In the genomic region with DNA sequence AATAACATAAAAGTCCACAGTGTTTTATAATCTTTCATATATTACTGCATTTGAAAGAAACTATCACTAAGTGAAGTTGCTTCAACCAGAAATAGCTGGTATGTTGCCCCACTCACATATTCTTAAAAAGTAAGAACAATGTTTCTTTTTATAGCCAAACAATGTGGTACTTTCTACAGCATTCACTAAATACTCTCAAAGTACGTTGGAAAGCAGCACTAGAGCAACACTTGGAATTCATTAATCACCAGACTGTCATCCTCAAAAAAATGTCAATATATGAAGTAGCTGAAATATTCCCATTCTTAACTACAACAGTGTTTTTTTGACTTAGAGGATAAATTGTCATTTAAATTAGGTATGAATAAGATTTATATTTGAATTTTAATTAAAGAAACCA, we compare ENCODE assay signal across 23 cellular contexts.
DNase-seq lines count a peak whose midpoint lies in the region; ATAC-seq and TF ChIP-seq lines count a peak whose summit lies in the region.
"Had no signal": no experiment of that assay in that cellular context is flagged by ENCODE, and none has a peak within 500 bp of the region (broad histone marks: within the 10 kb centered on the region; RNA-seq: fewer than 3 reads in every experiment).

No MANE protein-coding gene starts in this region.

- ATAC-seq in GM19324 (IDR thresholded peaks at IDR 0.05; ENCODE audit: low FRiP score, unreplicated experiment), result no peak
- ATAC-seq: esophagus mucosa had no signal

- CTCF ChIA-PET in HEK293T (lab: Yijun Ruan, JAX), result no interaction called here

- H3K4me3 ChIP-seq in retinal pigment epithelial cell (ENCODE audit: low read length), result no peak overlapping the region
- H3K4me3 ChIP-seq: heart right ventricle, lung, SJSA1, skin epidermis, uterus had no signal

- TF ChIP-seq CTCF in retinal pigment epithelial cell (conservative IDR thresholded peaks at IDR 0.05; ENCODE audit: low read depth, low read length), result no peak

- POLR2A ChIA-PET in HEK293T (lab: Yijun Ruan, JAX), result no interaction called here

- DNase-seq in EH (ENCODE audit: low read depth), result peak; percentile 82
- peak; percentile 55 for DNase-seq in amniotic epithelial cell (ENCODE audit: low read depth)
- DNase-seq in fibroblast of peridontal ligament (ENCODE audit: extremely low read depth), result peak; percentile 57
- peak; percentile 26 for DNase-seq in retinal pigment epithelial cell (ENCODE audit: low read depth)
- DNase-seq in activated CD4-positive, alpha-beta T cell treated with anti-CD3 and anti-CD28 coated beads for 1 hour, result no peak
- no peak for DNase-seq in kidney glomerular epithelial cell (lab: John Stamatoyannopoulos, UW)
- no peak for DNase-seq in HEK293T (ENCODE audit: extremely low spot score)
- DNase-seq: activated B cell treated with CpG ODN at 0.5 μM for 24 hours; activated CD4-positive, alpha-beta memory T cell treated with anti-CD3 and anti-CD28 coated beads, Interleukin-2, amount 10 ng/mL, durations not matched to agents 7 days and 5 days; activated naive CD4-positive, alpha-beta T cell treated with anti-CD3 and anti-CD28 coated beads, Interleukin-2, amount 10 ng/mL, durations not matched to agents 7 days and 5 days; CD4-positive, alpha-beta memory T cell; heart right ventricle; immature natural killer cell; naive B cell; NCI-H1694 treated with DMSO at 0.1 percent for 48 hours; NCI-H345; stimulated activated CD4-positive, alpha-beta T cell treated with anti-CD3 and anti-CD28 coated beads, Interleukin-4, amount 100 ng/mL, for 24 hours; uterus had no signal

TF ChIP-seq in HEK293T, 16 proteins besides CTCF, POLR2A, EP300 and RAD21:
- TF ChIP-seq ZNF384 (IDR thresholded peaks at IDR 0.05) (no peak), BHLHE40 (IDR thresholded peaks at IDR 0.05; ENCODE audit: borderline replicate concordance) (no peak), SUZ12 (IDR thresholded peaks at IDR 0.05) (no peak), TARDBP (IDR thresholded peaks at IDR 0.05) (no peak), CTBP1 (IDR thresholded peaks at IDR 0.05; ENCODE audit: borderline replicate concordance) (no peak), NFRKB (IDR thresholded peaks at IDR 0.05) (no peak), L3MBTL2 (conservative IDR thresholded peaks at IDR 0.05) (no peak), SP1 (IDR thresholded peaks at IDR 0.05) (no peak), ELF4 (IDR thresholded peaks at IDR 0.05) (no peak), FOXK2 (IDR thresholded peaks at IDR 0.05) (no peak), ARNT (IDR thresholded peaks at IDR 0.05) (no peak), FOXM1 (IDR thresholded peaks at IDR 0.05; ENCODE audit: borderline replicate concordance) (no peak), HDGF (IDR thresholded peaks at IDR 0.05; ENCODE audit: borderline replicate concordance) (no peak), PKNOX1 (IDR thresholded peaks at IDR 0.05) (no peak), FOXA1 (IDR thresholded peaks at IDR 0.05) (no peak), LEF1 (IDR thresholded peaks at IDR 0.05; ENCODE audit: borderline replicate concordance) (no peak)
TF ChIP-seq in HEK293T: peak in this region for 0.

Comparison
In these comparisons a context has a peak if more than half of its experiments do, and no peak if none do; other contexts are left out.
1. DNase-seq: peak in EH (single experiment), amniotic epithelial cell (single experiment), fibroblast of peridontal ligament (single experiment) and retinal pigment epithelial cell (single experiment); none in activated CD4-positive, alpha-beta T cell treated with anti-CD3 and anti-CD28 coated beads for 1 hour (single experiment), kidney glomerular epithelial cell (single experiment) and HEK293T (single experiment).